Comparison of ENCODE assay signal across 2 cellular contexts in the genomic region with DNA sequence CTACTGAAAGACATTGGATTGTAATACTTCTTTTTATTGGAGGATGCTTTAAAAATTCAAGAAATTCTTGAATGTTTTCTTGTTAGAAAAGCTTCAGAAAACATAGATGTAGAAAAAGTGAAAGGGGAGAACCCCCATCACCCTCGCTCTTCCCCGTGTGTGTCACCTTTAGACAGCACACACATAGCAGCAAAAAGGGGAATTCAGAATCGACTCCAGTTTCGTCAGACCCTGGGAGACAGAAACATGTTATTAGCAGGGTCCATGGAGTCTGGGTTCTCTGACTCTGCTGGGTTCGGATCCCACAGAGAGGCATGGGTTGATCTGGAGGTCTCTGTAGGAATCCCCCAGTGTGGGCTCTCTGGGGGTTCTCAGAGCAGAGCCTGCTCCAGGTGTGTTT.
TF ChIP-seq lines count a peak whose summit lies in the region.

No MANE protein-coding gene starts in this region.

TF ChIP-seq in HepG2, 621 proteins besides CTCF, POLR2A, EP300 and RAD21:
- no peak for TF ChIP-seq ZNF629 (CRISPR knock-in tag; conservative IDR thresholded peaks at IDR 0.05)
- no peak for TF ChIP-seq SKI (IDR thresholded peaks at IDR 0.05; ENCODE audit: partially characterized antibody)
- TF ChIP-seq ELF4 (CRISPR knock-in tag; IDR thresholded peaks at IDR 0.05; ENCODE audit: borderline replicate concordance): no peak
- TF ChIP-seq HOXA7 (CRISPR knock-in tag; IDR thresholded peaks at IDR 0.05): no peak
- 0 out of 2 replicates have a peak, but pooled peaks have one; percentile 2 for TF ChIP-seq ZBTB7B (CRISPR knock-in tag; IDR thresholded peaks at IDR 0.05)
- TF ChIP-seq, protein P1, sequence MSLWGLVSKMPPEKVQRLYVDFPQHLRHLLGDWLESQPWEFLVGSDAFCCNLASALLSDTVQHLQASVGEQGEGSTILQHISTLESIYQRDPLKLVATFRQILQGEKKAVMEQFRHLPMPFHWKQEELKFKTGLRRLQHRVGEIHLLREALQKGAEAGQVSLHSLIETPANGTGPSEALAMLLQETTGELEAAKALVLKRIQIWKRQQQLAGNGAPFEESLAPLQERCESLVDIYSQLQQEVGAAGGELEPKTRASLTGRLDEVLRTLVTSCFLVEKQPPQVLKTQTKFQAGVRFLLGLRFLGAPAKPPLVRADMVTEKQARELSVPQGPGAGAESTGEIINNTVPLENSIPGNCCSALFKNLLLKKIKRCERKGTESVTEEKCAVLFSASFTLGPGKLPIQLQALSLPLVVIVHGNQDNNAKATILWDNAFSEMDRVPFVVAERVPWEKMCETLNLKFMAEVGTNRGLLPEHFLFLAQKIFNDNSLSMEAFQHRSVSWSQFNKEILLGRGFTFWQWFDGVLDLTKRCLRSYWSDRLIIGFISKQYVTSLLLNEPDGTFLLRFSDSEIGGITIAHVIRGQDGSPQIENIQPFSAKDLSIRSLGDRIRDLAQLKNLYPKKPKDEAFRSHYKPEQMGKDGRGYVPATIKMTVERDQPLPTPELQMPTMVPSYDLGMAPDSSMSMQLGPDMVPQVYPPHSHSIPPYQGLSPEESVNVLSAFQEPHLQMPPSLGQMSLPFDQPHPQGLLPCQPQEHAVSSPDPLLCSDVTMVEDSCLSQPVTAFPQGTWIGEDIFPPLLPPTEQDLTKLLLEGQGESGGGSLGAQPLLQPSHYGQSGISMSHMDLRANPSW (CRISPR knock-in tag; IDR thresholded peaks at IDR 0.05; ENCODE audit: borderline replicate concordance): no peak

TF ChIP-seq in H1, 55 proteins besides CTCF, POLR2A, EP300 and RAD21:
- TF ChIP-seq, protein P2, sequence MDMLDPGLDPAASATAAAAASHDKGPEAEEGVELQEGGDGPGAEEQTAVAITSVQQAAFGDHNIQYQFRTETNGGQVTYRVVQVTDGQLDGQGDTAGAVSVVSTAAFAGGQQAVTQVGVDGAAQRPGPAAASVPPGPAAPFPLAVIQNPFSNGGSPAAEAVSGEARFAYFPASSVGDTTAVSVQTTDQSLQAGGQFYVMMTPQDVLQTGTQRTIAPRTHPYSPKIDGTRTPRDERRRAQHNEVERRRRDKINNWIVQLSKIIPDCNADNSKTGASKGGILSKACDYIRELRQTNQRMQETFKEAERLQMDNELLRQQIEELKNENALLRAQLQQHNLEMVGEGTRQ (IDR thresholded peaks at IDR 0.05; ENCODE audit: low read length): no peak
- TF ChIP-seq YY1 (IDR thresholded peaks at IDR 0.05; ENCODE audit: low read depth, low read length) (no peak), GTF2F1 (IDR thresholded peaks at IDR 0.05; ENCODE audit: borderline replicate concordance, low read depth, low read length) (no peak), EZH2 (IDR thresholded peaks at IDR 0.05; ENCODE audit: low read depth, low read length, severe bottlenecking) (no peak), POU5F1 (IDR thresholded peaks at IDR 0.05; ENCODE audit: low read depth, low read length) (no peak), ASH2L (IDR thresholded peaks at IDR 0.05; ENCODE audit: low read length) (no peak)
- TF ChIP-seq, protein P3, sequence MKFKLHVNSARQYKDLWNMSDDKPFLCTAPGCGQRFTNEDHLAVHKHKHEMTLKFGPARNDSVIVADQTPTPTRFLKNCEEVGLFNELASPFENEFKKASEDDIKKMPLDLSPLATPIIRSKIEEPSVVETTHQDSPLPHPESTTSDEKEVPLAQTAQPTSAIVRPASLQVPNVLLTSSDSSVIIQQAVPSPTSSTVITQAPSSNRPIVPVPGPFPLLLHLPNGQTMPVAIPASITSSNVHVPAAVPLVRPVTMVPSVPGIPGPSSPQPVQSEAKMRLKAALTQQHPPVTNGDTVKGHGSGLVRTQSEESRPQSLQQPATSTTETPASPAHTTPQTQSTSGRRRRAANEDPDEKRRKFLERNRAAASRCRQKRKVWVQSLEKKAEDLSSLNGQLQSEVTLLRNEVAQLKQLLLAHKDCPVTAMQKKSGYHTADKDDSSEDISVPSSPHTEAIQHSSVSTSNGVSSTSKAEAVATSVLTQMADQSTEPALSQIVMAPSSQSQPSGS (IDR thresholded peaks at IDR 0.05; ENCODE audit: low read length): no peak
TF ChIP-seq in H1: peak in this region for 0.
